In the genomic region with DNA sequence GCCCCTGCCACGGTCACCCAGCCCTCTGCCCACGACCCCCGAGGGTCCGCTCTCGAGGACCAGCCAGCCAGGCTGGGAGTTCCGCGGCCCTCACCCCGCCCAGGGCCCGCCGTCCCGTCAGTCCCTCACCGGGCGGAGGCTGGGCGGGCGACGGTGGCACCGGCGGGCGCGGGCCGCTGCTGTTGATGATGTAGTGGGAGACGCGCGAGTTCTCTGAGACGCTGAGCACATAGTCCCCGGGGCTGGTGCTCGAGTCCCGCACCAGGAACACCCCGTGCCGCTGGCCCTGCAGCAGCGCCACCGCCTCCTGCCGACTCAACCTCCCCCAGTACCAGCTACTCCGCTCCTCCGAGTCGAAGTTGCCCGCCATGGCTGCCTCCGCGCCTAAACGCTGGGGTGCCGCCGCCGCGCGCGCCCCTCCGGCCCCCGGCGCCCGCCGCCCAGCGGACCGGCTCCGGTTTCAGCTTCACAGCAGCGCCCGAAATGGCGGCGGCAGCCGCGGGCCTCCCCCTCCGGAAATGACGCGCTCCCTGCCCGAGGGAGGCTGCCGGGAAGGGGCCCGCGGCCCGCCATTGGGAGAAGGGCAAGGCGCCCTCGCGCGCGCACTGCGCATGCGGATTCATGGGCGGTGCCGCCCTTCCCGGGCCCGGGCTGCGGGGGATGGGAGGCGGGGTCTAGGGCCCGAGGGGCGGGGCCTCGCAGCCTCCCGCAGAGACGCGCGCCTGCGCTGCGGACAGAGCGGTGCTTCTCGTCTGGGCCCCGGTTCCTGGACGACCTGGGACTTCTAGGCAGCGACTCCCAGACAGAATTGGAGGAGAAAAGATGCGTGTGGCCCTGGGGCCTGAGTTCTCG, we compare ENCODE assay signal across 8 cellular contexts. TPM values are rescaled to one million over a fixed set of nuclear protein-coding genes. Genes with fewer than 3 reads are reported as not detected.
DNase-seq lines count a peak whose midpoint lies in the region; ATAC-seq and TF ChIP-seq lines count a peak whose summit lies in the region.

TSS of gene CRK (minus strand) at position 485 of the 852 bp plus-strand sequence. CDS start at position 370, 115 bp downstream.

- peak in 1 of 2 donors; percentile 13 for TF ChIP-seq CTCF in left lung (IDR thresholded peaks at IDR 0.05)

- peak within 1 kb of the TSS; percentile 95 to 98 for H3K27ac ChIP-seq in left lung

- peaks cover 62% of the 10 kb centered on the region for H3K4me1 Mint-ChIP-seq in dendritic cell treated with granulocyte-macrophage colony-stimulating factor and Interleukin-4, amounts not matched to agents 40 ng/mL and 50 ng/mL, for 4 days (ENCODE audit: low read depth)

- intact Hi-C loops in dendritic cell treated with granulocyte-macrophage colony-stimulating factor and Interleukin-4, amounts not matched to agents 40 ng/mL and 50 ng/mL, for 4 days (cut with micrococcal nuclease) = loop anchor here (1.0 to 2.0 kb wide), 2 partner anchors 37 to 60 kb away; partner anchors contain the start of genes INPP5K and MYO1C
- intact Hi-C loops in left lung (cut with DNase I) = loop anchor here in 1 of 2 donors (10.0 kb wide), 1 partner anchor 169 kb away; the partner anchor contains the start of gene SLC43A2

- H3K27me3 ChIP-seq in left lung = peaks cover 0 to 9% of the 10 kb centered on the region in 2 donors

- no peaks in the 10 kb centered on the region for H3K9me3 ChIP-seq in left lung

- H3K4me3 ChIP-seq in left lung = peak within 1 kb of the TSS; percentile 93 to 100

- H3K27ac Mint-ChIP-seq in dendritic cell treated with granulocyte-macrophage colony-stimulating factor and Interleukin-4, amounts not matched to agents 40 ng/mL and 50 ng/mL, for 4 days = peak within 1 kb of the TSS; percentile 86

- peaks cover 25% of the 10 kb centered on the region for H3K27me3 Mint-ChIP-seq in dendritic cell treated with granulocyte-macrophage colony-stimulating factor and Interleukin-4, amounts not matched to agents 40 ng/mL and 50 ng/mL, for 4 days

- H3K4me1 ChIP-seq in left lung = peaks cover 36 to 63% of the 10 kb centered on the region in 2 donors

- ATAC-seq in GM19351 (IDR thresholded peaks at IDR 0.05; ENCODE audit: unreplicated experiment) (peak; percentile 82), HG03521 (IDR thresholded peaks at IDR 0.05; ENCODE audit: unreplicated experiment) (peak; percentile 91), left lung (peak; percentile 95)

- H3K36me3 ChIP-seq in left lung = peaks cover 0 to 13% of the 10 kb centered on the region in 2 donors

- no peaks in the 10 kb centered on the region for H3K9me3 Mint-ChIP-seq in dendritic cell treated with granulocyte-macrophage colony-stimulating factor and Interleukin-4, amounts not matched to agents 40 ng/mL and 50 ng/mL, for 4 days

- DNase-seq in C1 segment of cervical spinal cord (lab: John Stamatoyannopoulos, UW) (peak; percentile 60 to 99 (median 94)), NCI-H748 (lab: John Stamatoyannopoulos, UW; ENCODE audit: unreplicated experiment) (peak; percentile 99), left lung (peak; percentile 98 to 100)
- peak; percentile 95 to 97 for DNase-seq in activated CD4-positive, alpha-beta T cell treated with anti-CD3 and anti-CD28 coated beads, Interleukin-2, amount 50 U/mL, for 4 hours
- peak; percentile 98 for DNase-seq in stimulated activated CD4-positive, alpha-beta T cell treated with anti-CD3 and anti-CD28 coated beads, Interleukin-2, amount 100 ng/mL, for 4 hours (ENCODE audit: low read depth)

- H3K36me3 Mint-ChIP-seq in dendritic cell treated with granulocyte-macrophage colony-stimulating factor and Interleukin-4, amounts not matched to agents 40 ng/mL and 50 ng/mL, for 4 days (ENCODE audit: low read depth) = peaks cover 47% of the 10 kb centered on the region

- H3K4me3 Mint-ChIP-seq in dendritic cell treated with granulocyte-macrophage colony-stimulating factor and Interleukin-4, amounts not matched to agents 40 ng/mL and 50 ng/mL, for 4 days = peak within 1 kb of the TSS; percentile 87

RNA-seq across cellular contexts. Expression of gene CRK, which starts in this region (rescaled TPM):
- 10 to 100 TPM; 65.4 to 84.0 TPM for total RNA-seq in left lung

Comparison
In these comparisons a context has a peak if more than half of its experiments do, and no peak if none do; other contexts are left out.
1. Peak in every context shown above with its lines: DNase-seq, ATAC-seq, H3K4me3 ChIP-seq and H3K27ac ChIP-seq.